Comparison of ENCODE assay signal across 11 cellular contexts in genomic region chr17:50348522-50349240, GRCh38. TPM values are rescaled to one million over a fixed set of nuclear protein-coding genes. Genes with fewer than 3 reads are reported as not detected.
A peak's percentile ranks its signal among the peaks of the same experiment; 100 is the strongest.
DNase-seq lines count a peak whose midpoint lies in the region; ATAC-seq and TF ChIP-seq lines count a peak whose summit lies in the region.
"Had no signal": no experiment of that assay in that cellular context is flagged by ENCODE, and none has a peak within 500 bp of the region (broad histone marks: within the 10 kb centered on the region; RNA-seq: fewer than 3 reads in every experiment).

No MANE protein-coding gene starts in this region.

- no peaks in the 10 kb centered on the region for H3K9me2 ChIP-seq in hepatocyte (replicated peaks; ENCODE audit: insufficient read depth)

- no peak overlapping the region for H3K27ac Mint-ChIP-seq in activated T-cell treated with anti-CD3 and anti-CD28 coated beads, Interleukin-2, amount 50 U/mL, for 72 hours
- no peak overlapping the region for H3K27ac Mint-ChIP-seq in osteocyte (ENCODE audit: unreplicated experiment)

- peaks cover 53% of the 10 kb centered on the region for H3K79me2 ChIP-seq in ACC112 (ENCODE audit: control insufficient read depth, insufficient read depth, low read length, unreplicated experiment)
- H3K79me2 ChIP-seq in hepatocyte: peaks cover 37% of the 10 kb centered on the region

- H4K20me1 ChIP-seq in hepatocyte (ENCODE audit: insufficient read depth, poor library complexity, severe bottlenecking): no peaks in the 10 kb centered on the region

- DNase-seq in GM03348 (ENCODE audit: low spot score): peak; percentile 51
- DNase-seq in activated T-cell treated with anti-CD3 and anti-CD28 coated beads, Interleukin-2, amount 50 U/mL, for 72 hours: no peak
- peak; percentile 2 for DNase-seq in hepatocyte (ENCODE audit: low spot score)
- no peak for DNase-seq in retina
- DNase-seq in osteocyte (ENCODE audit: extremely low spot score, unreplicated experiment): no peak
- DNase-seq: amygdala, foreskin melanocyte, NCI-H510A had no signal

- WGBS in hepatocyte (ENCODE audit: low lambda C conversion rate, missing lambda C conversion rate): 74% methylated on average over 7 of the region's 7 CpGs

- H3K9me3 ChIP-seq in hepatocyte (ENCODE audit: low read depth): no peaks in the 10 kb centered on the region

- peaks cover 19% of the 10 kb centered on the region for H3K4me1 ChIP-seq in ACC112 (ENCODE audit: control insufficient read depth, insufficient read depth, low read length, unreplicated experiment)
- H3K4me1 ChIP-seq in hepatocyte (ENCODE audit: insufficient read depth): peaks cover 20% of the 10 kb centered on the region

- peak overlapping the region; percentile 32 to 97 for H3K4me3 Mint-ChIP-seq in activated T-cell treated with anti-CD3 and anti-CD28 coated beads, Interleukin-2, amount 50 U/mL, for 72 hours
- H3K4me3 Mint-ChIP-seq in osteocyte (ENCODE audit: unreplicated experiment): no peak overlapping the region

- H3K36me3 Mint-ChIP-seq in activated T-cell treated with anti-CD3 and anti-CD28 coated beads, Interleukin-2, amount 50 U/mL, for 72 hours (ENCODE audit: insufficient read depth in 2 of 2): peaks cover 0 to 1% of the 10 kb centered on the region in 2 donors
- peaks cover 8% of the 10 kb centered on the region for H3K36me3 Mint-ChIP-seq in osteocyte (ENCODE audit: unreplicated experiment)

- H3K4me1 Mint-ChIP-seq in activated T-cell treated with anti-CD3 and anti-CD28 coated beads, Interleukin-2, amount 50 U/mL, for 72 hours (ENCODE audit: low read depth): peaks cover 46% of the 10 kb centered on the region
- H3K4me1 Mint-ChIP-seq in osteocyte (ENCODE audit: unreplicated experiment): peaks cover 24% of the 10 kb centered on the region

- no peak overlapping the region for H3K4me2 ChIP-seq in hepatocyte

- no peak for TF ChIP-seq CTCF in hepatocyte (IDR thresholded peaks at IDR 0.05; ENCODE audit: poor library complexity)
- TF ChIP-seq CTCF in osteocyte (IDR thresholded peaks at IDR 0.05): no peak

- H3K27ac ChIP-seq in ACC112 (ENCODE audit: low read depth, low read length): peak overlapping the region; percentile 20; the same call in 1 of the 2 replicates
- H3K27ac ChIP-seq in hepatocyte: no peak overlapping the region

- H3K36me3 ChIP-seq in ACC112 (ENCODE audit: insufficient read depth, low read length) (no peaks in the 10 kb centered on the region), hepatocyte (replicated peaks; ENCODE audit: insufficient read depth, low read depth) (no peaks in the 10 kb centered on the region)

- H2AFZ ChIP-seq in ACC112 (ENCODE audit: low read length, unreplicated experiment): no peak overlapping the region
- H2AFZ ChIP-seq in hepatocyte: no peak overlapping the region

- no peaks in the 10 kb centered on the region for H3K9me3 Mint-ChIP-seq in activated T-cell treated with anti-CD3 and anti-CD28 coated beads, Interleukin-2, amount 50 U/mL, for 72 hours
- no peaks in the 10 kb centered on the region for H3K9me3 Mint-ChIP-seq in osteocyte (ENCODE audit: unreplicated experiment)

- H3K27me3 Mint-ChIP-seq in activated T-cell treated with anti-CD3 and anti-CD28 coated beads, Interleukin-2, amount 50 U/mL, for 72 hours (ENCODE audit: low read depth): no peaks in the 10 kb centered on the region
- H3K27me3 Mint-ChIP-seq in osteocyte (ENCODE audit: unreplicated experiment): peaks cover 4% of the 10 kb centered on the region

- H3K27me3 ChIP-seq in ACC112 (ENCODE audit: insufficient read depth, low read length) (no peaks in the 10 kb centered on the region), hepatocyte (no peaks in the 10 kb centered on the region)

- H3K4me3 ChIP-seq in ACC112 (ENCODE audit: low read depth, low read length) (peak overlapping the region; percentile 90; the same call in 1 of the 2 replicates), hepatocyte (no peak overlapping the region)

- no peak for ATAC-seq in activated T-cell treated with anti-CD3 and anti-CD28 coated beads, Interleukin-2, amount 50 U/mL, for 72 hours (replicated peaks in 1 of 2)
- ATAC-seq in HG02798 (IDR thresholded peaks at IDR 0.05; ENCODE audit: poor library complexity, unreplicated experiment) (no peak), HG02981 (IDR thresholded peaks at IDR 0.05; ENCODE audit: unreplicated experiment) (no peak)

RNA-seq across cellular contexts. Expression of gene XYLT2, which starts 2.8 kb away (rescaled TPM):
- 10 to 100 TPM; 24.2 to 43.8 TPM for total RNA-seq in activated T-cell treated with anti-CD3 and anti-CD28 coated beads, Interleukin-2, amount 50 U/mL, for 72 hours
- total RNA-seq in hepatocyte: 26.8 and 27.4 TPM in 2 replicates
- 18.3 and 19.9 TPM in 2 replicates for polyA plus RNA-seq in hepatocyte
- 31.6 and 32.0 TPM in 2 replicates for total RNA-seq in osteocyte

RNA-seq across cellular contexts. Expression of gene MRPL27, which starts 24.3 kb away (rescaled TPM):
- total RNA-seq in activated T-cell treated with anti-CD3 and anti-CD28 coated beads, Interleukin-2, amount 50 U/mL, for 72 hours: 10 to 100 TPM; 44.6 to 45.9 TPM
- total RNA-seq in hepatocyte: 83.0 and 98.5 TPM in 2 replicates
- 139 TPM in 2 replicates for polyA plus RNA-seq in hepatocyte
- 54.5 and 59.0 TPM in 2 replicates for total RNA-seq in osteocyte

RNA-seq across cellular contexts. Expression of gene EME1, which starts 24.3 kb away (rescaled TPM):
- total RNA-seq in activated T-cell treated with anti-CD3 and anti-CD28 coated beads, Interleukin-2, amount 50 U/mL, for 72 hours: 10 to 100 TPM; 42.9 to 43.1 TPM
- total RNA-seq in hepatocyte (1.9 and 2.1 TPM in 2 replicates), osteocyte (2.8 and 3.6 TPM in 2 replicates)
- polyA plus RNA-seq in hepatocyte: 5.1 and 7.2 TPM in 2 replicates

RNA-seq across cellular contexts. Expression of gene LRRC59, which starts 48.6 kb away (rescaled TPM):
- 10 to 100 TPM; 57.6 to 63.6 TPM for total RNA-seq in activated T-cell treated with anti-CD3 and anti-CD28 coated beads, Interleukin-2, amount 50 U/mL, for 72 hours
- total RNA-seq in hepatocyte: 97.9 and 121 TPM in 2 replicates
- polyA plus RNA-seq in hepatocyte: 82.3 and 105 TPM in 2 replicates
- 87.0 and 87.2 TPM in 2 replicates for total RNA-seq in osteocyte

Comparison
In these comparisons a context has a peak if more than half of its experiments do, and no peak if none do; other contexts are left out.
1. DNase-seq: peak in GM03348 (single experiment) and hepatocyte (single experiment); none in activated T-cell treated with anti-CD3 and anti-CD28 coated beads, Interleukin-2, amount 50 U/mL, for 72 hours (0 of 2), retina (single experiment) and osteocyte (single experiment).